Comparison of ENCODE assay signal across 8 cellular contexts in the genomic region with DNA sequence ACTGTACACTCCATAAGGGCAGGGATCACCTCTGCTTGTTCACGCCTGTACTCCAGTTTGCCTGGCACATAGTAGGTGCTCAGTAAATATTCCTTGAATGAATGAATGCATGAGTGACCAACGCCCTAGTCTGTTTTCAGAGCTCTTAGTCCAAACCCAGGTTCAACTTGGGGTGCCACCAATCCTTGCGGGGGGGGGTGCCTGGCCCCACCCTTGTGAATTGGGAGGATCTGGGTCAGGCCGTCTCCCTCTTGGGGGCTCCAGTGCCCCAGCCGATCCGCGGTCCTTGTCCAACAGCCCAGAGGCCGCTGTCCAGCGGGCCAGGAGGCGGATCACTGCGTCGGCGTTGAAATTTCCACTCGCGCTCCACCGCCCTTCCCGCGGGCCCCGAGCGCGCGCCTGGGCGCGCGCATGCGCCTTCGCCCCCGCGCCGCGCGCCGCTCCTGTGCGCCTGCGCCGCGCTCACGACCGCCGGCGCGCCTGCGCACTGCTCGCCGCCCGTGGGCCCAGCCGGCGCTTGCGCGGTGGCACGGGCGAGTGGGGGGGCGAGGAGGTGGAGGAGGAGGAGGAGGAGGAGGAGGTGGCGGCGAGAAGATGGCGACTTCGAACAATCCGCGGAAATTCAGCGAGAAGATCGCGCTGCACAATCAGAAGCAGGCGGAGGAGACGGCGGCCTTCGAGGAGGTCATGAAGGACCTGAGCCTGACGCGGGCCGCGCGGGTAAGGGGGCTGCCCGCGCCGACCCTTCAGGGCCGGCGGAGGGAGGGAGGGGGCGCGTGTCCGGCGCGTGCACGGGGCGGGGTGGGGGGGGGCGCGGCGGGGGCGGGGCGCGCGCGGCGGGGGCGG. TPM values are rescaled to one million over a fixed set of nuclear protein-coding genes. Genes with fewer than 3 reads are reported as not detected.
A peak's percentile ranks its signal among the peaks of the same experiment; 100 is the strongest.
DNase-seq lines count a peak whose midpoint lies in the region; ATAC-seq and TF ChIP-seq lines count a peak whose summit lies in the region.

A gene with protein sequence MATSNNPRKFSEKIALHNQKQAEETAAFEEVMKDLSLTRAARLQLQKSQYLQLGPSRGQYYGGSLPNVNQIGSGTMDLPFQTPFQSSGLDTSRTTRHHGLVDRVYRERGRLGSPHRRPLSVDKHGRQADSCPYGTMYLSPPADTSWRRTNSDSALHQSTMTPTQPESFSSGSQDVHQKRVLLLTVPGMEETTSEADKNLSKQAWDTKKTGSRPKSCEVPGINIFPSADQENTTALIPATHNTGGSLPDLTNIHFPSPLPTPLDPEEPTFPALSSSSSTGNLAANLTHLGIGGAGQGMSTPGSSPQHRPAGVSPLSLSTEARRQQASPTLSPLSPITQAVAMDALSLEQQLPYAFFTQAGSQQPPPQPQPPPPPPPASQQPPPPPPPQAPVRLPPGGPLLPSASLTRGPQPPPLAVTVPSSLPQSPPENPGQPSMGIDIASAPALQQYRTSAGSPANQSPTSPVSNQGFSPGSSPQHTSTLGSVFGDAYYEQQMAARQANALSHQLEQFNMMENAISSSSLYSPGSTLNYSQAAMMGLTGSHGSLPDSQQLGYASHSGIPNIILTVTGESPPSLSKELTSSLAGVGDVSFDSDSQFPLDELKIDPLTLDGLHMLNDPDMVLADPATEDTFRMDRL (plus strand): TSS at position 572 of the 846 bp plus-strand sequence. CDS start 23 bp downstream, at position 595.

- H3K36me3 ChIP-seq in RWPE2 (ENCODE audit: low read depth): no peaks in the 10 kb centered on the region
- no peaks in the 10 kb centered on the region for H3K36me3 ChIP-seq in neural cell (ENCODE audit: insufficient read depth, low read length)

- H3K9ac ChIP-seq in neural cell (ENCODE audit: low read length): peak within 1 kb of the TSS; percentile 88

- H3K27me3 Mint-ChIP-seq in stimulated activated naive CD8-positive, alpha-beta T cell treated with anti-CD3 and anti-CD28 coated beads, Interleukin-15, Interleukin-2, amounts not matched to agents 100 ng/mL and 50 ng/mL, for 24 hours: no peaks in the 10 kb centered on the region

- H3K27ac Mint-ChIP-seq in stimulated activated naive CD8-positive, alpha-beta T cell treated with anti-CD3 and anti-CD28 coated beads, Interleukin-15, Interleukin-2, amounts not matched to agents 100 ng/mL and 50 ng/mL, for 24 hours: peak within 1 kb of the TSS; percentile 84

- H3K4me3 Mint-ChIP-seq in stimulated activated naive CD8-positive, alpha-beta T cell treated with anti-CD3 and anti-CD28 coated beads, Interleukin-15, Interleukin-2, amounts not matched to agents 100 ng/mL and 50 ng/mL, for 24 hours: peak within 1 kb of the TSS; percentile 82

- TF ChIP-seq CTCF in LNCaP clone FGC (IDR thresholded peaks at IDR 0.05; ENCODE audit: control insufficient read depth, extremely low read depth, insufficient read depth) (no peak), RWPE2 (IDR thresholded peaks at IDR 0.05; ENCODE audit: poor library complexity, severe bottlenecking) (no peak), fibroblast of villous mesenchyme (IDR thresholded peaks at IDR 0.05; ENCODE audit: insufficient read depth, low read depth, low read length) (no peak), neural cell (IDR thresholded peaks at IDR 0.05; ENCODE audit: poor library complexity, severe bottlenecking) (no peak)

- no peaks in the 10 kb centered on the region for H3K9me3 ChIP-seq in RWPE2 (ENCODE audit: severe bottlenecking)
- no peaks in the 10 kb centered on the region for H3K9me3 ChIP-seq in neural cell (ENCODE audit: low read length)

- H3K4me1 ChIP-seq in RWPE2 (ENCODE audit: insufficient read depth, poor library complexity, severe bottlenecking): peaks cover 4% of the 10 kb centered on the region

- no peaks in the 10 kb centered on the region for H3K9me2 ChIP-seq in neural cell (ENCODE audit: insufficient read depth, low read length)

- H4K20me1 ChIP-seq in neural cell (ENCODE audit: insufficient read depth): no peaks in the 10 kb centered on the region

- no peaks in the 10 kb centered on the region for H3K9me3 Mint-ChIP-seq in stimulated activated naive CD8-positive, alpha-beta T cell treated with anti-CD3 and anti-CD28 coated beads, Interleukin-15, Interleukin-2, amounts not matched to agents 100 ng/mL and 50 ng/mL, for 24 hours

- DNase-seq in DMS114 treated with DMSO at 0.1 percent for 48 hours (lab: John Stamatoyannopoulos, UW; ENCODE audit: unreplicated experiment) (peak; percentile 79), LNCaP clone FGC (ENCODE audit: low read depth) (peak; percentile 46), RWPE2 (ENCODE audit: low spot score) (no peak), fibroblast of villous mesenchyme (ENCODE audit: low read depth) (peak; percentile 86)
- DNase-seq in activated effector memory CD4-positive, alpha-beta T cell treated with anti-CD3 and anti-CD28 coated beads, Interleukin-2, amount 50 U/mL, for 16 hours: peak; percentile 97

- peaks cover 13% of the 10 kb centered on the region for H3K4me1 Mint-ChIP-seq in stimulated activated naive CD8-positive, alpha-beta T cell treated with anti-CD3 and anti-CD28 coated beads, Interleukin-15, Interleukin-2, amounts not matched to agents 100 ng/mL and 50 ng/mL, for 24 hours (ENCODE audit: low read depth)

- H2AFZ ChIP-seq in neural cell (ENCODE audit: low read depth, low read length): peak within 1 kb of the TSS; percentile 65

- ATAC-seq in GM21825 (IDR thresholded peaks at IDR 0.05; ENCODE audit: unreplicated experiment) (peak; percentile 60), RWPE2 (ENCODE audit: low read depth) (peak; percentile 59)

- peaks cover 29% of the 10 kb centered on the region for H3K79me2 ChIP-seq in neural cell (replicated peaks; ENCODE audit: insufficient read depth, low read length)

- TF ChIP-seq RAD21 in neural cell (conservative IDR thresholded peaks at IDR 0.05): peak; percentile 53

- H3K27me3 ChIP-seq in RWPE2 (ENCODE audit: insufficient read depth, poor library complexity, severe bottlenecking): no peaks in the 10 kb centered on the region
- no peaks in the 10 kb centered on the region for H3K27me3 ChIP-seq in neural cell (ENCODE audit: insufficient read depth, low read depth, low read length)

- peak within 1 kb of the TSS; percentile 78 for H3K4me3 ChIP-seq in LNCaP clone FGC (ENCODE audit: low read depth, low read length)
- H3K4me3 ChIP-seq in RWPE2 (ENCODE audit: severe bottlenecking): peak within 1 kb of the TSS; percentile 59
- H3K4me3 ChIP-seq in fibroblast of villous mesenchyme (ENCODE audit: low read depth, low read length): peak within 1 kb of the TSS; percentile 70
- peak within 1 kb of the TSS; percentile 98 for H3K4me3 ChIP-seq in neural cell (ENCODE audit: low read length)

- peak within 1 kb of the TSS; percentile 88 for H3K4me2 ChIP-seq in neural cell (ENCODE audit: low read length)

- H3K27ac ChIP-seq in RWPE2 (ENCODE audit: poor library complexity, severe bottlenecking): peak within 1 kb of the TSS; percentile 45
- H3K27ac ChIP-seq in neural cell (ENCODE audit: low read length): peak within 1 kb of the TSS; percentile 79

- no peaks in the 10 kb centered on the region for H3K36me3 Mint-ChIP-seq in stimulated activated naive CD8-positive, alpha-beta T cell treated with anti-CD3 and anti-CD28 coated beads, Interleukin-15, Interleukin-2, amounts not matched to agents 100 ng/mL and 50 ng/mL, for 24 hours (ENCODE audit: low read depth)

- H3F3A ChIP-seq in neural cell (ENCODE audit: insufficient read depth, low read length, poor library complexity, severe bottlenecking): no peaks in the 10 kb centered on the region

- TF ChIP-seq EP300 in neural cell (conservative IDR thresholded peaks at IDR 0.05; ENCODE audit: poor library complexity, severe bottlenecking): peak; percentile 7

TF ChIP-seq in neural cell, 6 proteins besides CTCF, POLR2A, EP300 and RAD21:
- TF ChIP-seq MXI1 (conservative IDR thresholded peaks at IDR 0.05; ENCODE audit: poor library complexity, severe bottlenecking) (peak; percentile 49), TAF1 (IDR thresholded peaks at IDR 0.05; ENCODE audit: low read depth) (no peak), SMC3 (conservative IDR thresholded peaks at IDR 0.05; ENCODE audit: poor library complexity) (peak; percentile 64), POLR2AphosphoS5 (IDR thresholded peaks at IDR 0.05) (peak; percentile 98)
- TF ChIP-seq, protein P1, sequence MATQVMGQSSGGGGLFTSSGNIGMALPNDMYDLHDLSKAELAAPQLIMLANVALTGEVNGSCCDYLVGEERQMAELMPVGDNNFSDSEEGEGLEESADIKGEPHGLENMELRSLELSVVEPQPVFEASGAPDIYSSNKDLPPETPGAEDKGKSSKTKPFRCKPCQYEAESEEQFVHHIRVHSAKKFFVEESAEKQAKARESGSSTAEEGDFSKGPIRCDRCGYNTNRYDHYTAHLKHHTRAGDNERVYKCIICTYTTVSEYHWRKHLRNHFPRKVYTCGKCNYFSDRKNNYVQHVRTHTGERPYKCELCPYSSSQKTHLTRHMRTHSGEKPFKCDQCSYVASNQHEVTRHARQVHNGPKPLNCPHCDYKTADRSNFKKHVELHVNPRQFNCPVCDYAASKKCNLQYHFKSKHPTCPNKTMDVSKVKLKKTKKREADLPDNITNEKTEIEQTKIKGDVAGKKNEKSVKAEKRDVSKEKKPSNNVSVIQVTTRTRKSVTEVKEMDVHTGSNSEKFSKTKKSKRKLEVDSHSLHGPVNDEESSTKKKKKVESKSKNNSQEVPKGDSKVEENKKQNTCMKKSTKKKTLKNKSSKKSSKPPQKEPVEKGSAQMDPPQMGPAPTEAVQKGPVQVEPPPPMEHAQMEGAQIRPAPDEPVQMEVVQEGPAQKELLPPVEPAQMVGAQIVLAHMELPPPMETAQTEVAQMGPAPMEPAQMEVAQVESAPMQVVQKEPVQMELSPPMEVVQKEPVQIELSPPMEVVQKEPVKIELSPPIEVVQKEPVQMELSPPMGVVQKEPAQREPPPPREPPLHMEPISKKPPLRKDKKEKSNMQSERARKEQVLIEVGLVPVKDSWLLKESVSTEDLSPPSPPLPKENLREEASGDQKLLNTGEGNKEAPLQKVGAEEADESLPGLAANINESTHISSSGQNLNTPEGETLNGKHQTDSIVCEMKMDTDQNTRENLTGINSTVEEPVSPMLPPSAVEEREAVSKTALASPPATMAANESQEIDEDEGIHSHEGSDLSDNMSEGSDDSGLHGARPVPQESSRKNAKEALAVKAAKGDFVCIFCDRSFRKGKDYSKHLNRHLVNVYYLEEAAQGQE (IDR thresholded peaks at IDR 0.05; ENCODE audit: borderline replicate concordance): peak; percentile 58

RNA-seq across cellular contexts. Expression of the gene that starts here (rescaled TPM):
- 2.2 and 2.3 TPM in 2 replicates for total RNA-seq in fibroblast of villous mesenchyme
- polyA plus RNA-seq in neural cell: 10.4 and 14.4 TPM in 2 replicates
- 14.0 and 14.4 TPM in 2 replicates for polyA minus RNA-seq in neural cell
